ENCODE assay signal across 11 cellular contexts in the genomic region with DNA sequence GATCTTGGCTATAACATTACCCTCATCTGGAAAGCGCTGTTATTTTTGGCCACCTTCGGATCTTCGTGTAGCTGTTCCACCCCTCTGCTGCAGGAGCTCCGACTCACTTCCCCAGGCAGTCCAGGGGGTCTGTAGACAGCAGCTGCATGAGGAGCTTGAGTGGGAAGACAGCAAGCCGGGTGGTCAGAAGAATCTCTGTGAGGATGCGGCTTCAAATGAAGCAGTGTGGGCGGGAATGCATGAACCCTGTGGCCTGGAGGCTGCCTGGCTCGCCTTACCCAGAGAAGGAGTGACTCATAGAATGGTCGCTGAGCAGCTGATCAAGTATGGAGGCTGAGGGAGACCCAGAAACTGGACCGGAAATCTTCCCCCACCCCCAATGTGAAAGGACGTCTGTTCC. TPM values are rescaled to one million over a fixed set of nuclear protein-coding genes. Genes with fewer than 3 reads are reported as not detected.
DNase-seq lines count a peak whose midpoint lies in the region; ATAC-seq and TF ChIP-seq lines count a peak whose summit lies in the region.
"Had no signal": no experiment of that assay in that cellular context is flagged by ENCODE, and none has a peak within 500 bp of the region (broad histone marks: within the 10 kb centered on the region; RNA-seq: fewer than 3 reads in every experiment).

No MANE protein-coding gene starts in this region.

- H3K14ac ChIP-seq in neuronal stem cell (ENCODE audit: low read length): no peak overlapping the region

- peak; percentile 95 for DNase-seq in Daoy (ENCODE audit: low read depth)
- DNase-seq in SJCRH30: peak; percentile 97 to 98
- peak; percentile 81 for DNase-seq in fibroblast of peridontal ligament (ENCODE audit: extremely low read depth)
- no peak for DNase-seq in neuronal stem cell (ENCODE audit: low spot score)
- no peak for DNase-seq in 8988T
- no peak for DNase-seq in foreskin keratinocyte
- DNase-seq in naive thymus-derived CD4-positive, alpha-beta T cell: no peak
- no peak for DNase-seq in NCI-H2171 treated with DMSO at 0.1 percent for 48 hours (lab: John Stamatoyannopoulos, UW)
- DNase-seq: Caco-2, dermis blood vessel endothelial cell, NCI-H1105 had no signal

- no peak overlapping the region for H2AFZ ChIP-seq in neuronal stem cell (ENCODE audit: low read length)

- CTCF ChIA-PET in naive thymus-derived CD4-positive, alpha-beta T cell (lab: Charles Lee): no interaction called here

- POLR2A ChIA-PET in naive thymus-derived CD4-positive, alpha-beta T cell (lab: Charles Lee): no interaction called here

- H3K23ac ChIP-seq in neuronal stem cell (ENCODE audit: low read depth, low read length, poor library complexity): no peak overlapping the region

- peaks cover 0 to 54% (median 25%) of the 10 kb centered on the region in 5 donors for H3K27me3 Mint-ChIP-seq in naive thymus-derived CD4-positive, alpha-beta T cell

- no peak for ATAC-seq in foreskin keratinocyte
- ATAC-seq in naive thymus-derived CD4-positive, alpha-beta T cell: no peak

- H3K4me1 ChIP-seq in SJCRH30 (peaks cover 24% of the 10 kb centered on the region), neuronal stem cell (ENCODE audit: control insufficient read depth in 2 of 2, insufficient read depth in 1 of 2, low read depth in 1 of 2, low read length in 2 of 2) (peaks cover 0 to 5% of the 10 kb centered on the region in 2 donors), foreskin keratinocyte (no peaks in the 10 kb centered on the region)
- no peaks in the 10 kb centered on the region for H3K4me1 ChIP-seq in naive thymus-derived CD4-positive, alpha-beta T cell (ENCODE audit: control insufficient read depth in 2 of 2, insufficient read depth in 2 of 2, low read length in 2 of 2)

- intact Hi-C loops in naive thymus-derived CD4-positive, alpha-beta T cell (cut with micrococcal nuclease): no loop called here

- H2AK5ac ChIP-seq in neuronal stem cell (ENCODE audit: low read depth, low read length): no peak overlapping the region

- no peak overlapping the region for H3K4me2 ChIP-seq in neuronal stem cell (ENCODE audit: insufficient read depth, low read length, poor library complexity, severe bottlenecking)

- H3K4me1 Mint-ChIP-seq in naive thymus-derived CD4-positive, alpha-beta T cell: no peaks in the 10 kb centered on the region

- H2BK5ac ChIP-seq in neuronal stem cell (ENCODE audit: low read length): peak overlapping the region; percentile 1

- no peaks in the 10 kb centered on the region for H3K79me1 ChIP-seq in neuronal stem cell (ENCODE audit: low read depth, low read length)

- H3K4ac ChIP-seq in neuronal stem cell (ENCODE audit: low read length): no peak overlapping the region

- H3K4me3 Mint-ChIP-seq in naive thymus-derived CD4-positive, alpha-beta T cell: peak overlapping the region in 1 of 10 donors; percentile 45

- H2BK12ac ChIP-seq in neuronal stem cell (ENCODE audit: low read length): no peak overlapping the region

- no peak overlapping the region for H3K27ac Mint-ChIP-seq in naive thymus-derived CD4-positive, alpha-beta T cell

- H3K27ac ChIP-seq in SJCRH30 (peak overlapping the region; percentile 84), neuronal stem cell (replicated peaks; ENCODE audit: low read length) (no peak overlapping the region), foreskin keratinocyte (no peak overlapping the region)
- no peak overlapping the region for H3K27ac ChIP-seq in naive thymus-derived CD4-positive, alpha-beta T cell (ENCODE audit: low read depth, low read length)

- peak overlapping the region; percentile 35 for H3K4me3 ChIP-seq in SJCRH30
- no peak overlapping the region for H3K4me3 ChIP-seq in neuronal stem cell (ENCODE audit: low read length in 2 of 2)
- no peak overlapping the region for H3K4me3 ChIP-seq in naive thymus-derived CD4-positive, alpha-beta T cell (ENCODE audit: low read length)

- no peak for TF ChIP-seq CTCF in foreskin keratinocyte (conservative IDR thresholded peaks at IDR 0.05)

- H3K36me3 Mint-ChIP-seq in naive thymus-derived CD4-positive, alpha-beta T cell: peaks cover 0 to 5% (median 0%) of the 10 kb centered on the region in 5 donors

- H3K9me3 Mint-ChIP-seq in naive thymus-derived CD4-positive, alpha-beta T cell: peaks cover 0 to 19% (median 5%) of the 10 kb centered on the region in 11 donors

- H3K9ac ChIP-seq in neuronal stem cell (ENCODE audit: low read depth, low read length, poor library complexity): no peak overlapping the region

- peaks cover 6% of the 10 kb centered on the region; the same call in 1 of the 2 replicates for H3K36me3 ChIP-seq in SJCRH30
- H3K36me3 ChIP-seq in neuronal stem cell (replicated peaks in 1 of 2; ENCODE audit: control insufficient read depth in 2 of 2, insufficient read depth in 2 of 2, low read length in 2 of 2): peaks cover 3 to 68% of the 10 kb centered on the region in 2 donors
- no peaks in the 10 kb centered on the region for H3K36me3 ChIP-seq in naive thymus-derived CD4-positive, alpha-beta T cell (ENCODE audit: control insufficient read depth in 2 of 3, insufficient read depth in 3 of 3, low read length in 3 of 3)

- H3K9me3 ChIP-seq in SJCRH30 (replicated peaks): no peaks in the 10 kb centered on the region
- peaks cover 0 to 8% of the 10 kb centered on the region in 2 donors for H3K9me3 ChIP-seq in neuronal stem cell (replicated peaks in 1 of 2; ENCODE audit: control insufficient read depth in 2 of 2, insufficient read depth in 1 of 2, low read depth in 1 of 2, low read length in 2 of 2)
- H3K9me3 ChIP-seq in naive thymus-derived CD4-positive, alpha-beta T cell (ENCODE audit: control insufficient read depth in 2 of 3, low read length in 3 of 3): no peaks in the 10 kb centered on the region
- H3K9me3 ChIP-seq: Caco-2 had no signal

- H3K27me3 ChIP-seq in SJCRH30 (no peaks in the 10 kb centered on the region), neuronal stem cell (ENCODE audit: control insufficient read depth in 3 of 3, insufficient read depth in 3 of 3, low read depth in 1 of 3, low read length in 3 of 3) (no peaks in the 10 kb centered on the region), foreskin keratinocyte (no peaks in the 10 kb centered on the region)
- H3K27me3 ChIP-seq in naive thymus-derived CD4-positive, alpha-beta T cell (ENCODE audit: control insufficient read depth in 2 of 2, insufficient read depth in 2 of 2, low read length in 2 of 2): no peaks in the 10 kb centered on the region

- no peak overlapping the region for H2BK120ac ChIP-seq in neuronal stem cell (ENCODE audit: low read depth, low read length)

- H2BK15ac ChIP-seq in neuronal stem cell (ENCODE audit: low read length): no peak overlapping the region

- peak overlapping the region; percentile 55 for H3K18ac ChIP-seq in neuronal stem cell (ENCODE audit: low read length)

- no CpG with 5 or more reads among the region's 11 CpGs for WGBS in neuronal stem cell (ENCODE audit: extremely low coverage in 2 of 2, insufficient read length in 2 of 2, insufficient replicate concordance in 1 of 2), 2 donors

- H4K91ac ChIP-seq in neuronal stem cell (ENCODE audit: low read depth, low read length, poor library complexity): no peak overlapping the region

- H4K8ac ChIP-seq in neuronal stem cell (ENCODE audit: low read depth, low read length): no peak overlapping the region

RNA-seq across cellular contexts. Expression of gene NR2F2, which starts 45.2 kb away (rescaled TPM):
- 12.4 and 14.1 TPM in 2 replicates for total RNA-seq in Daoy (2014; rRNA removed; shearing (Covaris generic))
- total RNA-seq in SJCRH30 (2014; rRNA removed; shearing (Covaris generic)): 24.5 and 24.9 TPM in 2 replicates
- polyA plus RNA-seq in neuronal stem cell (2013, experiment 1 of 2): 43.2 TPM
- polyA plus RNA-seq in neuronal stem cell (2013, experiment 2 of 2): 45.4 TPM
- 24.9 and 30.6 TPM in 2 replicates for total RNA-seq in foreskin keratinocyte
- 20.3 and 20.8 TPM in 2 replicates for polyA plus RNA-seq in foreskin keratinocyte
- not detected for total RNA-seq in naive thymus-derived CD4-positive, alpha-beta T cell
- polyA plus RNA-seq in naive thymus-derived CD4-positive, alpha-beta T cell: not detected

Comparison
In these comparisons a context has a peak if more than half of its experiments do, and no peak if none do; other contexts are left out.
1. DNase-seq: peak in Daoy (single experiment), SJCRH30 (2 of 2) and fibroblast of peridontal ligament (single experiment); none in neuronal stem cell (single experiment), 8988T (single experiment), foreskin keratinocyte (0 of 2), naive thymus-derived CD4-positive, alpha-beta T cell (0 of 9) and NCI-H2171 treated with DMSO at 0.1 percent for 48 hours (single experiment).
2. RNA of gene NR2F2, which starts 45.2 kb away (total RNA-seq): 24.9 to 30.6 TPM in foreskin keratinocyte, 24.5 to 24.9 TPM in SJCRH30 and 12.4 to 14.1 TPM in Daoy; not detected in naive thymus-derived CD4-positive, alpha-beta T cell; every median in the first group is over 10 times any median in the second.